In genomic region chrX:47311857-47312774, GRCh38 we compare ENCODE assay signal across 8 cellular contexts. TPM values are rescaled to one million over a fixed set of nuclear protein-coding genes. Genes with fewer than 3 reads are reported as not detected.
DNase-seq lines count a peak whose midpoint lies in the region; ATAC-seq, FAIRE-seq and TF ChIP-seq lines count a peak whose summit lies in the region.

No MANE protein-coding gene starts in this region.

- POLR2A ChIA-PET in AG04449 (lab: Yijun Ruan, JAX): no interaction called here

- H3K27me3 ChIP-seq in OCI-LY3 (ENCODE audit: low read depth, low read length): no peaks in the 10 kb centered on the region
- peaks cover 0 to 76% (median 0%) of the 10 kb centered on the region in 7 donors for H3K27me3 ChIP-seq in heart right ventricle
- no peaks in the 10 kb centered on the region for H3K27me3 ChIP-seq in small intestine (ENCODE audit: control insufficient read depth in 2 of 2, insufficient read depth in 2 of 2, low read length in 2 of 2)

- H3K79me2 ChIP-seq in OCI-LY3 (ENCODE audit: low read length): no peaks in the 10 kb centered on the region

- H3K4me1 ChIP-seq in OCI-LY3 (ENCODE audit: low read length) (peaks cover 10% of the 10 kb centered on the region; the same call in 1 of the 2 replicates), heart right ventricle (no peaks in the 10 kb centered on the region), small intestine (ENCODE audit: control insufficient read depth in 2 of 2, insufficient read depth in 1 of 2, low read depth in 1 of 2, low read length in 1 of 2) (no peaks in the 10 kb centered on the region)

- ATAC-seq in GM18867 (IDR thresholded peaks at IDR 0.05; ENCODE audit: unreplicated experiment) (peak; percentile 60), heart right ventricle (peak in 1 of 8 donors; percentile 33), sciatic nerve (no peak), GM18519 (IDR thresholded peaks at IDR 0.05; ENCODE audit: low FRiP score, unreplicated experiment) (no peak)

- H3K4me3 ChIP-seq in AG04449 (ENCODE audit: low read depth, low read length) (no peak overlapping the region), OCI-LY3 (ENCODE audit: low read length) (peak overlapping the region; percentile 74), heart right ventricle (no peak overlapping the region), small intestine (ENCODE audit: low read depth in 1 of 2, low read length in 2 of 2) (no peak overlapping the region)

- TF ChIP-seq CTCF in AG04449 (IDR thresholded peaks at IDR 0.05; ENCODE audit: insufficient read depth, low read length, missing control alignments): peak; percentile 52
- peak; percentile 56 for TF ChIP-seq CTCF in OCI-LY3 (IDR thresholded peaks at IDR 0.05; ENCODE audit: low read depth, low read length)
- TF ChIP-seq CTCF in heart right ventricle (IDR thresholded peaks at IDR 0.05): peak in 7 of 9 donors; percentile 24 to 50 (median 35)

- no peaks in the 10 kb centered on the region for H3K36me3 ChIP-seq in OCI-LY3 (replicated peaks; ENCODE audit: low read depth, low read length)
- H3K36me3 ChIP-seq in heart right ventricle: no peaks in the 10 kb centered on the region
- H3K36me3 ChIP-seq in small intestine (ENCODE audit: control insufficient read depth in 2 of 2, insufficient read depth in 2 of 2, low read length in 2 of 2): no peaks in the 10 kb centered on the region

- H4K20me1 ChIP-seq in OCI-LY3 (ENCODE audit: insufficient read depth, low read length): no peaks in the 10 kb centered on the region

- H3K9ac ChIP-seq in OCI-LY3 (ENCODE audit: low read length): peak overlapping the region; percentile 54; the same call in 1 of the 2 replicates

- intact Hi-C loops in heart right ventricle (cut with DNase I) (no loop called here), sciatic nerve (cut with DNase I) (no loop called here)

- H3K4me2 ChIP-seq in OCI-LY3 (ENCODE audit: low read length): peak overlapping the region; percentile 61

- DNase-seq in AG04449 (ENCODE audit: low read depth, low spot score): peak; percentile 4
- DNase-seq in activated T-helper 9 cell treated with anti-CD3 and anti-CD28 coated beads, Interleukin-2, amount 50 U/mL, for 16 hours (ENCODE audit: low read depth): peak; percentile 9
- DNase-seq in heart right ventricle: peak in 1 of 2 donors; percentile 13
- peak; percentile 43 for DNase-seq in small intestine
- no peak for DNase-seq in sciatic nerve (ENCODE audit: low spot score)

- peak overlapping the region; percentile 79; the same call in 1 of the 2 replicates for H2AFZ ChIP-seq in OCI-LY3 (ENCODE audit: low read depth, low read length)

- H3K27ac ChIP-seq in OCI-LY3 (ENCODE audit: low read length) (no peak overlapping the region), heart right ventricle (no peak overlapping the region), small intestine (ENCODE audit: low read depth in 1 of 2, low read length in 1 of 2) (no peak overlapping the region)

- H3K9me3 ChIP-seq in OCI-LY3 (ENCODE audit: insufficient read depth, low read length) (no peaks in the 10 kb centered on the region), heart right ventricle (no peaks in the 10 kb centered on the region), small intestine (ENCODE audit: control insufficient read depth, low read depth) (no peaks in the 10 kb centered on the region)

- CTCF ChIA-PET in AG04449 (lab: Yijun Ruan, JAX): interaction anchor here (0.6 to 2.2 kb wide), 11 partner anchors 9 to 91 kb away, joined by 3 to 14 read pairs (median 4); partner anchors contain the start of gene USP11

- no peak for FAIRE-seq in small intestine (lab: Jason Lieb, UNC)

- WGBS in heart right ventricle, 2 donors: 43 to 44% methylated on average over 19 of the region's 19 CpGs
- WGBS in small intestine, 3 donors: 30 to 49% (median 42%) methylated on average over 19 of the region's 19 CpGs

RNA-seq across cellular contexts. Expression of gene ZNF157, which starts 58.3 kb away (rescaled TPM):
- total RNA-seq in heart right ventricle: under 1 TPM in 3 of 10 donors, not detected in 7; 0.15 to 0.25 (median 0.23) TPM
- under 1 TPM; 0.03 to 0.15 TPM for polyA plus RNA-seq in heart right ventricle
- polyA plus RNA-seq in small intestine: under 1 TPM in 1 of 3 donors, not detected in 2; 0.04 TPM
- 0.71 TPM for total RNA-seq in sciatic nerve
